In genomic region chr16:11386791-11387546, GRCh38 we compare ENCODE assay signal across 10 cellular contexts. TPM values are rescaled to one million over a fixed set of nuclear protein-coding genes. Genes with fewer than 3 reads are reported as not detected.
DNase-seq lines count a peak whose midpoint lies in the region; ATAC-seq and TF ChIP-seq lines count a peak whose summit lies in the region.
"Had no signal": no experiment of that assay in that cellular context is flagged by ENCODE, and none has a peak within 500 bp of the region (broad histone marks: within the 10 kb centered on the region; RNA-seq: fewer than 3 reads in every experiment).

No MANE protein-coding gene starts in this region.

- H3K4me3 Mint-ChIP-seq in CD14-positive monocyte, result peak overlapping the region in 1 of 2 donors; percentile 57
- H3K4me3 Mint-ChIP-seq in activated T-helper 1 cell treated with anti-CD3 and anti-CD28 coated beads, Interleukin-12 subunit alpha, Interleukin-12 subunit beta, Interleukin-2, Interleukin-4 antibody, amounts not matched to agents 30 ng/mL and 10 ng/mL and 1 ng/mL, durations not matched to agents 14 hours and 24 hours and 36 hours, result no peak overlapping the region

- no peaks in the 10 kb centered on the region for H3K36me3 Mint-ChIP-seq in CD14-positive monocyte
- no peaks in the 10 kb centered on the region for H3K36me3 Mint-ChIP-seq in activated T-helper 1 cell treated with anti-CD3 and anti-CD28 coated beads, Interleukin-12 subunit alpha, Interleukin-12 subunit beta, Interleukin-2, Interleukin-4 antibody, amounts not matched to agents 30 ng/mL and 10 ng/mL and 1 ng/mL, durations not matched to agents 14 hours and 24 hours and 36 hours (ENCODE audit: low read depth)

- H3K4me3 ChIP-seq in KMS-11 (IDR thresholded peaks at IDR 0.05; ENCODE audit: insufficient read depth, low read depth, low read length), result no peak overlapping the region
- H3K4me3 ChIP-seq: body of pancreas, SJSA1 had no signal

- no peak overlapping the region for H3K27ac ChIP-seq in KMS-11
- H3K27ac ChIP-seq: body of pancreas, SJSA1 had no signal

- ATAC-seq in GM18870 (IDR thresholded peaks at IDR 0.05; ENCODE audit: unreplicated experiment), result no peak
- ATAC-seq: body of pancreas had no signal

- DNase-seq in CD14-positive monocyte (ENCODE audit: low spot score) (no peak), ecto neural progenitor cell (ENCODE audit: low spot score) (peak; percentile 86), myocyte (ENCODE audit: low read depth) (peak; percentile 57), T-helper 2 cell (no peak)
- DNase-seq in stimulated activated CD4-positive, alpha-beta T cell treated with anti-CD3 and anti-CD28 coated beads, Interleukin-12 subunit alpha, Interleukin-12 subunit beta, amount 100 ng/mL, for 4 hours, result no peak
- no peak for DNase-seq in activated T-helper 1 cell treated with anti-CD3 and anti-CD28 coated beads, Interleukin-12 subunit alpha, Interleukin-12 subunit beta, Interleukin-2, Interleukin-4 antibody, amounts not matched to agents 30 ng/mL and 10 ng/mL and 1 ng/mL, durations not matched to agents 14 hours and 24 hours and 36 hours (ENCODE audit: low spot score)

- H3K27me3 ChIP-seq in KMS-11 (ENCODE audit: insufficient read depth, low read depth), result no peaks in the 10 kb centered on the region
- H3K27me3 ChIP-seq: body of pancreas, SJSA1 had no signal

- H3K27me3 Mint-ChIP-seq in CD14-positive monocyte (ENCODE audit: low read depth in 3 of 3), result peaks cover 17 to 46% (median 23%) of the 10 kb centered on the region in 3 donors
- no peaks in the 10 kb centered on the region for H3K27me3 Mint-ChIP-seq in activated T-helper 1 cell treated with anti-CD3 and anti-CD28 coated beads, Interleukin-12 subunit alpha, Interleukin-12 subunit beta, Interleukin-2, Interleukin-4 antibody, amounts not matched to agents 30 ng/mL and 10 ng/mL and 1 ng/mL, durations not matched to agents 14 hours and 24 hours and 36 hours (ENCODE audit: insufficient read depth)

- no peaks in the 10 kb centered on the region for H3K9me3 Mint-ChIP-seq in CD14-positive monocyte
- H3K9me3 Mint-ChIP-seq in activated T-helper 1 cell treated with anti-CD3 and anti-CD28 coated beads, Interleukin-12 subunit alpha, Interleukin-12 subunit beta, Interleukin-2, Interleukin-4 antibody, amounts not matched to agents 30 ng/mL and 10 ng/mL and 1 ng/mL, durations not matched to agents 14 hours and 24 hours and 36 hours, result no peaks in the 10 kb centered on the region

- no peak overlapping the region for H2AFZ ChIP-seq in KMS-11 (ENCODE audit: low read depth)

- peak; percentile 35 for TF ChIP-seq CTCF in CD14-positive monocyte (IDR thresholded peaks at IDR 0.05)
- peak; percentile 45; the same call in 1 of the 2 replicates for TF ChIP-seq CTCF in KMS-11 (conservative IDR thresholded peaks at IDR 0.05; ENCODE audit: low read depth, low read length)

- no peaks in the 10 kb centered on the region for H3K79me2 ChIP-seq in KMS-11 (ENCODE audit: insufficient read depth, low read depth)

- peaks cover 7% of the 10 kb centered on the region for H3K4me1 Mint-ChIP-seq in CD14-positive monocyte
- no peaks in the 10 kb centered on the region for H3K4me1 Mint-ChIP-seq in activated T-helper 1 cell treated with anti-CD3 and anti-CD28 coated beads, Interleukin-12 subunit alpha, Interleukin-12 subunit beta, Interleukin-2, Interleukin-4 antibody, amounts not matched to agents 30 ng/mL and 10 ng/mL and 1 ng/mL, durations not matched to agents 14 hours and 24 hours and 36 hours (ENCODE audit: low read depth)

- H3K4me2 ChIP-seq in KMS-11, result no peak overlapping the region

- intact Hi-C loops in CD14-positive monocyte (cut with micrococcal nuclease), result no loop called here
- intact Hi-C loops in activated T-helper 1 cell treated with anti-CD3 and anti-CD28 coated beads, Interleukin-12 subunit alpha, Interleukin-12 subunit beta, Interleukin-2, Interleukin-4 antibody, amounts not matched to agents 30 ng/mL and 10 ng/mL and 1 ng/mL, durations not matched to agents 14 hours and 24 hours and 36 hours (cut with micrococcal nuclease), result no loop called here

- H4K20me1 ChIP-seq in KMS-11 (ENCODE audit: insufficient read depth), result no peaks in the 10 kb centered on the region

- no peak overlapping the region for H3K27ac Mint-ChIP-seq in CD14-positive monocyte
- H3K27ac Mint-ChIP-seq in activated T-helper 1 cell treated with anti-CD3 and anti-CD28 coated beads, Interleukin-12 subunit alpha, Interleukin-12 subunit beta, Interleukin-2, Interleukin-4 antibody, amounts not matched to agents 30 ng/mL and 10 ng/mL and 1 ng/mL, durations not matched to agents 14 hours and 24 hours and 36 hours, result no peak overlapping the region

- H3K4me1 ChIP-seq in KMS-11 (ENCODE audit: low read depth, poor library complexity, severe bottlenecking), result no peaks in the 10 kb centered on the region

- no peaks in the 10 kb centered on the region for H3K36me3 ChIP-seq in KMS-11 (ENCODE audit: insufficient read depth)
- H3K36me3 ChIP-seq: SJSA1 had no signal

- H3K9ac ChIP-seq in KMS-11, result no peak overlapping the region

RNA-seq across cellular contexts. Expression of gene RMI2, which starts 41.7 kb away (rescaled TPM):
- under 1 TPM; 0.23 to 0.24 TPM for polyA plus RNA-seq in CD14-positive monocyte
- 1.4 and 1.7 TPM in 2 replicates for total RNA-seq in myocyte
- polyA plus RNA-seq in myocyte (2012), result 1.4 TPM
- 49.8 and 55.7 TPM in 2 replicates for total RNA-seq in activated T-helper 1 cell treated with anti-CD3 and anti-CD28 coated beads, Interleukin-12 subunit alpha, Interleukin-12 subunit beta, Interleukin-2, Interleukin-4 antibody, amounts not matched to agents 30 ng/mL and 10 ng/mL and 1 ng/mL, durations not matched to agents 14 hours and 24 hours and 36 hours

Comparison
In these comparisons a context has a peak if more than half of its experiments do, and no peak if none do; other contexts are left out.
1. DNase-seq: peak in ecto neural progenitor cell (single experiment) and myocyte (single experiment); none in CD14-positive monocyte (single experiment), stimulated activated CD4-positive, alpha-beta T cell treated with anti-CD3 and anti-CD28 coated beads, Interleukin-12 subunit alpha, Interleukin-12 subunit beta, amount 100 ng/mL, for 4 hours (single experiment), activated T-helper 1 cell treated with anti-CD3 and anti-CD28 coated beads, Interleukin-12 subunit alpha, Interleukin-12 subunit beta, Interleukin-2, Interleukin-4 antibody, amounts not matched to agents 30 ng/mL and 10 ng/mL and 1 ng/mL, durations not matched to agents 14 hours and 24 hours and 36 hours (single experiment) and T-helper 2 cell (0 of 5).
2. RNA of gene RMI2, which starts 41.7 kb away (total RNA-seq): 49.8 to 55.7 TPM in activated T-helper 1 cell treated with anti-CD3 and anti-CD28 coated beads, Interleukin-12 subunit alpha, Interleukin-12 subunit beta, Interleukin-2, Interleukin-4 antibody, amounts not matched to agents 30 ng/mL and 10 ng/mL and 1 ng/mL, durations not matched to agents 14 hours and 24 hours and 36 hours; 1.4 to 1.7 TPM in myocyte; every median in the first group is over 10 times any median in the second.